ENCODE assay signal across 21 cellular contexts in the genomic region with DNA sequence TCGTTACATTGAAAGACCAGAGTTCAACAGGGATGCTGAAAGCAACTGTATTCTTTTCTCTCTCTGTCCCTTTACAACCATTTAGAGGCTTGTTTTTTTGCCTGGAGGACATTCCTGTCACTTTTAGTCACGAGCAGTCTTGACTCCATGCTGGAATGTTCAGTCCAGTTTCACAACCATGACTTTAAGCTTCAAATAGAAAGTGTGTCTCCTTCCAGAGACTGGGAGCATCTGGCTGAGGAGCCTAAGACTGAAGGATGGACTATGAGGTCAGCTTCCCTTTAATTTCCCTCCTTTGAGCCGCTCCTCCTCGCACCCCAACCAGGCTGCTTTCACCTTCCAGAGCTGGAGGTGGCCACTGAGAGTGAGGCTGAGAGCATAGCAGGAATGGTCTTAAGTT. TPM values are rescaled to one million over a fixed set of nuclear protein-coding genes. Genes with fewer than 3 reads are reported as not detected.
DNase-seq lines count a peak whose midpoint lies in the region; ATAC-seq and TF ChIP-seq lines count a peak whose summit lies in the region.
"Had no signal": no experiment of that assay in that cellular context is flagged by ENCODE, and none has a peak within 500 bp of the region (broad histone marks: within the 10 kb centered on the region; RNA-seq: fewer than 3 reads in every experiment).

No MANE protein-coding gene starts in this region.

- no peaks in the 10 kb centered on the region for H3K4me1 Mint-ChIP-seq in activated naive CD4-positive, alpha-beta T cell treated with anti-CD3 and anti-CD28 coated beads for 36 hours (ENCODE audit: low read depth)
- peaks cover 4% of the 10 kb centered on the region for H3K4me1 Mint-ChIP-seq in activated T-helper 17 cell treated with anti-CD3 and anti-CD28 coated beads, Interleukin-2, amount 50 U/mL, for 72 hours
- H3K4me1 Mint-ChIP-seq: activated naive CD4-positive, alpha-beta T cell treated with anti-CD3 and anti-CD28 coated beads, Interleukin-2, amount 50 U/mL, for 24 hours; CD4-positive, alpha-beta memory T cell had no signal

- no peak overlapping the region for H3K4me3 ChIP-seq in BJ (ENCODE audit: low read depth, low read length)
- no peak overlapping the region for H3K4me3 ChIP-seq in HUES64 (ENCODE audit: low read length)
- no peak overlapping the region for H3K4me3 ChIP-seq in fibroblast of lung (replicated peaks in 1 of 4; ENCODE audit: control extremely low read depth in 1 of 4, insufficient read depth in 1 of 4, low read depth in 3 of 4, low read length in 4 of 4)
- H3K4me3 ChIP-seq in mesodermal cell (ENCODE audit: extremely low read depth, insufficient read depth, low read length, poor library complexity, severe bottlenecking), result no peak overlapping the region
- H3K4me3 ChIP-seq in esophagus squamous epithelium, result no peak overlapping the region
- H3K4me3 ChIP-seq: Peyer's patch had no signal

- no peaks in the 10 kb centered on the region for H3K36me3 Mint-ChIP-seq in activated naive CD4-positive, alpha-beta T cell treated with anti-CD3 and anti-CD28 coated beads for 36 hours (ENCODE audit: low read depth)
- H3K36me3 Mint-ChIP-seq in activated T-helper 17 cell treated with anti-CD3 and anti-CD28 coated beads, Interleukin-2, amount 50 U/mL, for 72 hours (ENCODE audit: low read depth), result no peaks in the 10 kb centered on the region
- H3K36me3 Mint-ChIP-seq: activated naive CD4-positive, alpha-beta T cell treated with anti-CD3 and anti-CD28 coated beads, Interleukin-2, amount 50 U/mL, for 24 hours; CD4-positive, alpha-beta memory T cell had no signal

- WGBS in HUES64, result 71% methylated on average over 2 of the region's 4 CpGs
- 71 to 73% methylated on average over 2 to 3 of the region's 4 CpGs for WGBS in mesodermal cell (ENCODE audit: insufficient coverage in 2 of 2), 2 experiments
- WGBS in esophagus squamous epithelium, 2 donors, result 58 to 75% methylated on average over 4 of the region's 4 CpGs

- no peak for TF ChIP-seq POLR2A in esophagus squamous epithelium (IDR thresholded peaks at IDR 0.05)

- POLR2A ChIA-PET in BJ (lab: Charles Lee), result no interaction called here

- no peaks in the 10 kb centered on the region for H3K9me3 ChIP-seq in HUES64 (ENCODE audit: insufficient read depth, low read depth, low read length)
- no peaks in the 10 kb centered on the region for H3K9me3 ChIP-seq in fibroblast of lung (ENCODE audit: control insufficient read depth, insufficient read depth, low read depth, low read length)
- H3K9me3 ChIP-seq in mesodermal cell (ENCODE audit: control insufficient read depth, low read length), result no peaks in the 10 kb centered on the region
- H3K9me3 ChIP-seq in esophagus squamous epithelium, result no peaks in the 10 kb centered on the region
- H3K9me3 ChIP-seq: Peyer's patch had no signal

- H3K27ac ChIP-seq in HUES64 (ENCODE audit: low read depth, low read length) (peak overlapping the region; percentile 14), fibroblast of lung (ENCODE audit: insufficient read depth, low read length) (no peak overlapping the region), mesodermal cell (ENCODE audit: low read depth, low read length, severe bottlenecking) (peak overlapping the region; percentile 60), esophagus squamous epithelium (peak overlapping the region in 1 of 4 donors; percentile 65)
- H3K27ac ChIP-seq: VCaP had no signal

- DNase-seq in BJ (ENCODE audit: low read depth) (peak; percentile 11), fibroblast of lung (ENCODE audit: low read depth in 2 of 2) (no peak), SHP77 treated with DMSO at 0.1 percent for 48 hours (lab: John Stamatoyannopoulos, UW) (no peak), esophagus squamous epithelium (lab: John Stamatoyannopoulos, UW) (no peak)
- DNase-seq in activated naive CD4-positive, alpha-beta T cell treated with anti-CD3 and anti-CD28 coated beads for 36 hours, result no peak
- DNase-seq: activated CD4-positive, alpha-beta T cell treated with anti-CD3 and anti-CD28 coated beads, Interleukin-2, amount 50 U/mL, for 48 hours; activated T-cell treated with anti-CD3 and anti-CD28 coated beads, Interleukin-2, amount 50 U/mL, for 1 hour; CD4-positive, alpha-beta memory T cell; glutamatergic neuron; NCI-H2081; NCI-H526 treated with DMSO at 0.1 percent for 48 hours; Peyer's patch had no signal

- intact Hi-C loops in activated naive CD4-positive, alpha-beta T cell treated with anti-CD3 and anti-CD28 coated beads for 36 hours (cut with micrococcal nuclease), result no loop called here
- intact Hi-C loops in esophagus squamous epithelium (cut with DNase I), result no loop called here

- H3K27ac Mint-ChIP-seq in activated naive CD4-positive, alpha-beta T cell treated with anti-CD3 and anti-CD28 coated beads for 36 hours, result no peak overlapping the region
- H3K27ac Mint-ChIP-seq in activated T-helper 17 cell treated with anti-CD3 and anti-CD28 coated beads, Interleukin-2, amount 50 U/mL, for 72 hours, result no peak overlapping the region
- H3K27ac Mint-ChIP-seq: activated naive CD4-positive, alpha-beta T cell treated with anti-CD3 and anti-CD28 coated beads, Interleukin-2, amount 50 U/mL, for 24 hours; CD4-positive, alpha-beta memory T cell; stimulated activated naive CD8-positive, alpha-beta T cell treated with anti-CD3 and anti-CD28 coated beads, Interleukin-15, Interleukin-2, amounts not matched to agents 100 ng/mL and 50 ng/mL, for 24 hours had no signal

- no peak for ATAC-seq in activated T-helper 17 cell treated with anti-CD3 and anti-CD28 coated beads, Interleukin-2, amount 50 U/mL, for 72 hours (replicated peaks)

- H3K4me3 Mint-ChIP-seq in activated naive CD4-positive, alpha-beta T cell treated with anti-CD3 and anti-CD28 coated beads for 36 hours, result no peak overlapping the region
- H3K4me3 Mint-ChIP-seq in activated T-helper 17 cell treated with anti-CD3 and anti-CD28 coated beads, Interleukin-2, amount 50 U/mL, for 72 hours, result no peak overlapping the region
- H3K4me3 Mint-ChIP-seq: activated naive CD4-positive, alpha-beta T cell treated with anti-CD3 and anti-CD28 coated beads, Interleukin-2, amount 50 U/mL, for 24 hours; CD4-positive, alpha-beta memory T cell; stimulated activated naive CD8-positive, alpha-beta T cell treated with anti-CD3 and anti-CD28 coated beads, Interleukin-15, Interleukin-2, amounts not matched to agents 100 ng/mL and 50 ng/mL, for 24 hours had no signal

- CTCF ChIA-PET in BJ (lab: Yijun Ruan, JAX), result no interaction called here
- CTCF ChIA-PET in activated naive CD4-positive, alpha-beta T cell treated with anti-CD3 and anti-CD28 coated beads for 36 hours (lab: Charles Lee), result no interaction called here

- no peaks in the 10 kb centered on the region for H3K9me3 Mint-ChIP-seq in activated naive CD4-positive, alpha-beta T cell treated with anti-CD3 and anti-CD28 coated beads for 36 hours
- H3K9me3 Mint-ChIP-seq in activated T-helper 17 cell treated with anti-CD3 and anti-CD28 coated beads, Interleukin-2, amount 50 U/mL, for 72 hours, result peaks cover 6% of the 10 kb centered on the region
- H3K9me3 Mint-ChIP-seq: activated naive CD4-positive, alpha-beta T cell treated with anti-CD3 and anti-CD28 coated beads, Interleukin-2, amount 50 U/mL, for 24 hours; stimulated activated naive CD8-positive, alpha-beta T cell treated with anti-CD3 and anti-CD28 coated beads, Interleukin-15, Interleukin-2, amounts not matched to agents 100 ng/mL and 50 ng/mL, for 24 hours had no signal

- peaks cover 18% of the 10 kb centered on the region for H3K27me3 Mint-ChIP-seq in activated naive CD4-positive, alpha-beta T cell treated with anti-CD3 and anti-CD28 coated beads for 36 hours (ENCODE audit: low read depth)
- H3K27me3 Mint-ChIP-seq in activated T-helper 17 cell treated with anti-CD3 and anti-CD28 coated beads, Interleukin-2, amount 50 U/mL, for 72 hours, result peaks cover 34% of the 10 kb centered on the region

- H3K36me3 ChIP-seq in BJ (ENCODE audit: control insufficient read depth, insufficient read depth, low read length) (no peaks in the 10 kb centered on the region), HUES64 (ENCODE audit: insufficient read depth, low read length) (no peaks in the 10 kb centered on the region), fibroblast of lung (ENCODE audit: control insufficient read depth, insufficient read depth, low read length) (no peaks in the 10 kb centered on the region), mesodermal cell (ENCODE audit: control insufficient read depth, insufficient read depth, low read length) (no peaks in the 10 kb centered on the region), esophagus squamous epithelium (no peaks in the 10 kb centered on the region)
- H3K36me3 ChIP-seq: Peyer's patch had no signal

- H3K79me2 ChIP-seq in fibroblast of lung (ENCODE audit: control insufficient read depth, insufficient read depth, low read length), result no peaks in the 10 kb centered on the region

- H3K9ac ChIP-seq in HUES64 (ENCODE audit: low read depth, low read length), result peak overlapping the region; percentile 0; the same call in 1 of the 2 replicates
- no peak overlapping the region for H3K9ac ChIP-seq in fibroblast of lung (ENCODE audit: insufficient read depth, low read length)

- H3K4me1 ChIP-seq in HUES64 (ENCODE audit: insufficient read depth, low read length) (peaks cover 28% of the 10 kb centered on the region), fibroblast of lung (ENCODE audit: control insufficient read depth, extremely low read depth, insufficient read depth, low read length) (no peaks in the 10 kb centered on the region), mesodermal cell (ENCODE audit: control insufficient read depth, insufficient read depth, low read length, poor library complexity, severe bottlenecking) (peaks cover 13% of the 10 kb centered on the region), esophagus squamous epithelium (peaks cover 0 to 5% (median 0%) of the 10 kb centered on the region in 3 donors)
- H3K4me1 ChIP-seq: Peyer's patch had no signal

- no peaks in the 10 kb centered on the region for H4K20me1 ChIP-seq in fibroblast of lung (ENCODE audit: control insufficient read depth, extremely low read depth, insufficient read depth, low read length)

- no peak overlapping the region for H2AFZ ChIP-seq in fibroblast of lung (ENCODE audit: low read length)

- H3K27me3 ChIP-seq in BJ (ENCODE audit: control insufficient read depth, insufficient read depth, low read length) (no peaks in the 10 kb centered on the region), HUES64 (ENCODE audit: insufficient read depth, low read length) (no peaks in the 10 kb centered on the region), fibroblast of lung (ENCODE audit: control insufficient read depth, insufficient read depth, low read length) (no peaks in the 10 kb centered on the region), esophagus squamous epithelium (no peaks in the 10 kb centered on the region)
- H3K27me3 ChIP-seq: Peyer's patch had no signal

- TF ChIP-seq CTCF in BJ (IDR thresholded peaks at IDR 0.05; ENCODE audit: insufficient read depth, low read depth, low read length) (no peak), fibroblast of lung (conservative IDR thresholded peaks at IDR 0.05 in 1 of 2, IDR thresholded peaks at IDR 0.05 in 1 of 2; ENCODE audit: low read depth in 1 of 2, low read length in 2 of 2) (no peak), esophagus squamous epithelium (IDR thresholded peaks at IDR 0.05) (no peak)

- peak overlapping the region; percentile 4 for H3K4me2 ChIP-seq in fibroblast of lung (ENCODE audit: extremely low read depth, insufficient read depth, low read length)

RNA-seq across cellular contexts. Expression of a gene that starts 10.5 kb away (rescaled TPM):
- polyA plus RNA-seq in BJ (2011; rRNA removed) (not detected in 2 replicates), fibroblast of lung (0.06 TPM in 1 of 2 replicates, not detected in the other)
- polyA minus RNA-seq in BJ (2011; rRNA and poly(A)+ RNA removed), result not detected in 2 replicates
- 1.5 TPM for polyA plus RNA-seq in HUES64 (2013, experiment 1 of 2)
- 1.8 TPM for polyA plus RNA-seq in HUES64 (2013, experiment 2 of 2)
- total RNA-seq in fibroblast of lung (0.17 and 0.51 TPM in 2 replicates), esophagus squamous epithelium (1 to 10 TPM in 2 of 4 donors, under 1 TPM in 2; 0.23 to 4.6 (median 0.89) TPM)
- 0.03 TPM in 1 of 2 replicates, not detected in the other for polyA plus RNA-seq in fibroblast of lung (2012)
- polyA minus RNA-seq in fibroblast of lung (ENCODE audit: low replicate concordance), result not detected in 2 replicates
- polyA plus RNA-seq in mesodermal cell (2013, experiment 1 of 2), result 1.5 TPM
- polyA plus RNA-seq in mesodermal cell (2013, experiment 2 of 2), result 0.81 TPM
- total RNA-seq in activated naive CD4-positive, alpha-beta T cell treated with anti-CD3 and anti-CD28 coated beads for 36 hours, result not detected
- total RNA-seq in activated T-helper 17 cell treated with anti-CD3 and anti-CD28 coated beads, Interleukin-2, amount 50 U/mL, for 72 hours, result under 1 TPM; 0.15 to 0.26 TPM
- total RNA-seq: CD4-positive, alpha-beta memory T cell had no signal
- polyA plus RNA-seq: CD4-positive, alpha-beta memory T cell had no signal

RNA-seq across cellular contexts. Expression of a gene that starts 27.2 kb away (rescaled TPM):
- polyA plus RNA-seq in BJ (2011; rRNA removed), result not detected in 2 replicates
- not detected in 2 replicates for polyA minus RNA-seq in BJ (2011; rRNA and poly(A)+ RNA removed)
- polyA plus RNA-seq in HUES64 (2013, experiment 1 of 2), result not detected
- polyA plus RNA-seq in HUES64 (2013, experiment 2 of 2), result not detected
- total RNA-seq in fibroblast of lung, result not detected in 2 replicates
- polyA plus RNA-seq in fibroblast of lung, result not detected in 2 replicates
- polyA plus RNA-seq in fibroblast of lung (2012), result not detected in 2 replicates
- not detected in 2 replicates for polyA minus RNA-seq in fibroblast of lung (ENCODE audit: low replicate concordance)
- not detected for polyA plus RNA-seq in mesodermal cell (2013, experiment 1 of 2)
- polyA plus RNA-seq in mesodermal cell (2013, experiment 2 of 2), result not detected
- total RNA-seq in activated naive CD4-positive, alpha-beta T cell treated with anti-CD3 and anti-CD28 coated beads for 36 hours, result not detected
- not detected for total RNA-seq in activated T-helper 17 cell treated with anti-CD3 and anti-CD28 coated beads, Interleukin-2, amount 50 U/mL, for 72 hours
- not detected for total RNA-seq in esophagus squamous epithelium
- total RNA-seq: CD4-positive, alpha-beta memory T cell; epithelial cell of proximal tubule; mononuclear cell; Peyer's patch; urinary bladder had no signal
- polyA plus RNA-seq: CD4-positive, alpha-beta memory T cell; urinary bladder had no signal
